Comparison of ENCODE assay signal across 12 cellular contexts in the genomic region with DNA sequence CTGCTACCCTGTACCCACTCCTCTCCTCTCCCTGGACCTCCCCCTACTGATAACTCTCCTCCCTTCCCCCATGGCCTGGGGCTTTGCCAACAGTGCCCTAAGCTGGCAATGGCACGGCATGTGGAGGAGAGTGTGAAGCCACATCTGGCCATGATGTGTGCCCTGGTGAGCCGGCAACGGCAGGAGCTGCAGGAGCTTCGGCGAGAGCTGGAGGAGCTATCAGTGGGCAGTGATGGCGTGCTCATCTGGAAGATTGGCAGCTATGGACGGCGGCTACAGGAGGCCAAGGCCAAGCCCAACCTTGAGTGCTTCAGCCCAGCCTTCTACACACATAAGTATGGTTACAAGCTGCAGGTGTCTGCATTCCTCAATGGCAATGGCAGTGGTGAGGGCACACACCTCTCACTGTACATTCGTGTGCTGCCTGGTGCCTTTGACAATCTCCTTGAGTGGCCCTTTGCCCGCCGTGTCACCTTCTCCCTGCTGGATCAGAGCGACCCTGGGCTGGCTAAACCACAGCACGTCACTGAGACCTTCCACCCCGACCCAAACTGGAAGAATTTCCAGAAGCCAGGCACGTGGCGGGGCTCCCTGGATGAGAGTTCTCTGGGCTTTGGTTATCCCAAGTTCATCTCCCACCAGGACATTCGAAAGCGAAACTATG. TPM values are rescaled to one million over a fixed set of nuclear protein-coding genes. Genes with fewer than 3 reads are reported as not detected.
DNase-seq lines count a peak whose midpoint lies in the region; ATAC-seq, FAIRE-seq and TF ChIP-seq lines count a peak whose summit lies in the region.
"Had no signal": no experiment of that assay in that cellular context is flagged by ENCODE, and none has a peak within 500 bp of the region (broad histone marks: within the 10 kb centered on the region; RNA-seq: fewer than 3 reads in every experiment).

No MANE protein-coding gene starts in this region.

- FAIRE-seq in GM12892 (lab: Jason Lieb, UNC) (no peak), endothelial cell of umbilical vein (lab: Jason Lieb, UNC) (peak; percentile 15)
- FAIRE-seq: TTC549 had no signal

- dilution Hi-C loops in endothelial cell of umbilical vein (cut with MboI; ENCODE audit: extremely low pct_ligation_motif_present, low sequenced_read_pairs): no loop called here

- no peaks in the 10 kb centered on the region for H4K20me1 ChIP-seq in endothelial cell of umbilical vein (replicated peaks; ENCODE audit: control insufficient read depth, extremely low read depth, insufficient read depth, low read length)

- in situ Hi-C loops in gastrocnemius medialis (cut with MboI; ENCODE audit: low sequenced_read_pairs in 4 of 4): no loop called here

- ATAC-seq in HG02642 (IDR thresholded peaks at IDR 0.05; ENCODE audit: poor library complexity, unreplicated experiment) (no peak), gastrocnemius medialis (no peak), HG03139 (IDR thresholded peaks at IDR 0.05; ENCODE audit: unreplicated experiment) (no peak)

- H3K4me3 ChIP-seq in endothelial cell of umbilical vein (replicated peaks in 1 of 3; ENCODE audit: insufficient read depth in 1 of 3, low read depth in 1 of 3, low read length in 3 of 3): no peak overlapping the region
- no peak overlapping the region for H3K4me3 ChIP-seq in prostate gland
- H3K4me3 ChIP-seq in gastrocnemius medialis: no peak overlapping the region
- H3K4me3 ChIP-seq: MG63 had no signal

- no TSS peak for BruUV-seq in endothelial cell of umbilical vein (replicated peaks; lab: Mats Ljungman, UMichigan)

- H3K4me1 ChIP-seq in endothelial cell of umbilical vein (ENCODE audit: control insufficient read depth, extremely low read depth, insufficient read depth, low read length): peaks cover 23% of the 10 kb centered on the region
- H3K4me1 ChIP-seq in prostate gland (replicated peaks): peaks cover 26% of the 10 kb centered on the region
- peaks cover 20 to 29% of the 10 kb centered on the region in 2 donors for H3K4me1 ChIP-seq in gastrocnemius medialis

- WGBS in prostate gland: 48% methylated on average over 18 of the region's 18 CpGs

- no peak overlapping the region for H3K4me2 ChIP-seq in endothelial cell of umbilical vein (ENCODE audit: insufficient read depth, low read length)

- H3K9ac ChIP-seq in endothelial cell of umbilical vein (replicated peaks; ENCODE audit: extremely low read depth, insufficient read depth, low read length): no peak overlapping the region

- H3K9me1 ChIP-seq in endothelial cell of umbilical vein (replicated peaks; ENCODE audit: control insufficient read depth, extremely low read depth, insufficient read depth, low read length): no peaks in the 10 kb centered on the region

- POLR2A ChIA-PET in endothelial cell of umbilical vein (lab: Charles Lee): interaction anchor here (6.3 kb wide), 1 partner anchor 22 kb away, joined by 45 read pairs; the partner anchor contains the start of genes NEK8 and TLCD1

- H3K27ac ChIP-seq in VCaP (peak overlapping the region; percentile 99), endothelial cell of umbilical vein (ENCODE audit: insufficient read depth, low read depth, low read length) (no peak overlapping the region), prostate gland (peak overlapping the region; percentile 68 to 99), gastrocnemius medialis (no peak overlapping the region)

- H3K27me3 ChIP-seq in endothelial cell of umbilical vein (ENCODE audit: control insufficient read depth in 2 of 2, insufficient read depth in 2 of 2, low read length in 2 of 2) (no peaks in the 10 kb centered on the region), prostate gland (replicated peaks; ENCODE audit: insufficient read depth) (no peaks in the 10 kb centered on the region), gastrocnemius medialis (no peaks in the 10 kb centered on the region)
- H3K27me3 ChIP-seq: MG63 had no signal

- intact Hi-C loops in endothelial cell of umbilical vein (cut with micrococcal nuclease) (no loop called here), prostate gland (cut with DNase I) (loop anchor here (10.0 kb wide), 1 partner anchor 64 kb away; no protein-coding TSS in a partner anchor), gastrocnemius medialis (cut with DNase I; ENCODE audit: low total_unique reads) (no loop called here)

- no peak overlapping the region for H2AFZ ChIP-seq in endothelial cell of umbilical vein (ENCODE audit: low read depth, low read length)

- DNase-seq in GM12892 (ENCODE audit: insufficient read length): no peak
- DNase-seq in endothelial cell of umbilical vein (ENCODE audit: low read depth, low spot score): no peak
- no peak for DNase-seq in prostate gland (ENCODE audit: low spot score)
- DNase-seq in gastrocnemius medialis: no peak
- DNase-seq in stimulated activated CD4-positive, alpha-beta T cell treated with anti-CD3 and anti-CD28 coated beads, Interleukin-12 subunit alpha, Interleukin-12 subunit beta, amount 100 ng/mL, for 4 hours: no peak
- DNase-seq: left ventricle myocardium superior, MG63, NCI-H748 treated with DMSO at 0.1 percent for 48 hours had no signal

- peaks cover 30% of the 10 kb centered on the region for H3K79me2 ChIP-seq in endothelial cell of umbilical vein (ENCODE audit: control insufficient read depth, insufficient read depth, low read length)

- no peaks in the 10 kb centered on the region for H3K9me3 ChIP-seq in endothelial cell of umbilical vein (replicated peaks; ENCODE audit: control insufficient read depth, insufficient read depth, low read length)
- no peaks in the 10 kb centered on the region for H3K9me3 ChIP-seq in prostate gland
- H3K9me3 ChIP-seq in gastrocnemius medialis: no peaks in the 10 kb centered on the region
- H3K9me3 ChIP-seq: MG63 had no signal

- H3K36me3 ChIP-seq in endothelial cell of umbilical vein (ENCODE audit: control insufficient read depth in 2 of 2, extremely low read depth in 1 of 2, insufficient read depth in 2 of 2, low read length in 2 of 2): peaks cover 4 to 20% of the 10 kb centered on the region in 2 experiments
- peaks cover 5% of the 10 kb centered on the region in 2 donors for H3K36me3 ChIP-seq in prostate gland
- no peaks in the 10 kb centered on the region for H3K36me3 ChIP-seq in gastrocnemius medialis

- TF ChIP-seq CTCF in VCaP (conservative IDR thresholded peaks at IDR 0.05) (no peak), endothelial cell of umbilical vein (IDR thresholded peaks at IDR 0.05; ENCODE audit: extremely low read depth in 1 of 2, insufficient read depth in 1 of 2, low read depth in 1 of 2, low read length in 2 of 2) (no peak), prostate gland (IDR thresholded peaks at IDR 0.05) (no peak), gastrocnemius medialis (IDR thresholded peaks at IDR 0.05 in 4 of 5, conservative IDR thresholded peaks at IDR 0.05 in 1 of 5) (no peak)

- CTCF ChIA-PET in endothelial cell of umbilical vein (lab: Charles Lee): interaction anchor here (1.0 to 16.6 kb wide), 7 partner anchors 12 to 167 kb away, joined by 3 to 602 read pairs (median 10); partner anchors contain the start of genes NEK8, RPL23A and TLCD1

- TF ChIP-seq POLR2A in GM12892 (IDR thresholded peaks at IDR 0.05; ENCODE audit: low read depth, low read length): peak; percentile 28
- no peak for TF ChIP-seq POLR2A in endothelial cell of umbilical vein (IDR thresholded peaks at IDR 0.05; ENCODE audit: low read depth, low read length)
- TF ChIP-seq POLR2A in prostate gland (IDR thresholded peaks at IDR 0.05): no peak
- no peak for TF ChIP-seq POLR2A in gastrocnemius medialis (IDR thresholded peaks at IDR 0.05)

RNA-seq across cellular contexts. Expression of gene TRAF4, which starts 5.2 kb away (rescaled TPM):
- polyA plus RNA-seq in GM12892 (2012; ENCODE audit: missing spikeins): 82.9 TPM
- total RNA-seq in endothelial cell of umbilical vein (81.9 and 83.9 TPM in 2 replicates), prostate gland (10 to 100 TPM; 43.1 to 59.8 TPM), gastrocnemius medialis (1 to 10 TPM; 2.0 to 6.4 (median 3.8) TPM)
- 79.5 and 97.3 TPM in 2 replicates for polyA plus RNA-seq in endothelial cell of umbilical vein
- polyA plus RNA-seq in endothelial cell of umbilical vein (2011; cell fraction: cytosol; rRNA removed): 39.7 and 52.6 TPM in 2 replicates
- 159 and 165 TPM in 2 replicates for polyA plus RNA-seq in endothelial cell of umbilical vein (2011; cell fraction: nucleus; rRNA removed)
- 32.7 and 45.3 TPM in 2 replicates for polyA plus RNA-seq in endothelial cell of umbilical vein (2012)
- polyA minus RNA-seq in endothelial cell of umbilical vein: 44.3 and 58.8 TPM in 2 replicates
- 107 TPM for polyA minus RNA-seq in endothelial cell of umbilical vein (2011; cell fraction: cytosol; rRNA and poly(A)+ RNA removed)
- polyA minus RNA-seq in endothelial cell of umbilical vein (2011; cell fraction: nucleus; rRNA and poly(A)+ RNA removed): 46.6 and 68.8 TPM in 2 replicates

RNA-seq across cellular contexts. Expression of gene NEK8, which starts 20.4 kb away (rescaled TPM):
- 6.9 TPM for polyA plus RNA-seq in GM12892 (2012; ENCODE audit: missing spikeins)
- total RNA-seq in endothelial cell of umbilical vein (3.0 and 3.1 TPM in 2 replicates), prostate gland (10 to 100 TPM in 1 of 2 donors, 1 to 10 TPM in 1; 5.1 to 13.2 TPM), gastrocnemius medialis (1 to 10 TPM; 1.3 to 8.1 (median 1.9) TPM)
- polyA plus RNA-seq in endothelial cell of umbilical vein: 3.2 and 3.6 TPM in 2 replicates
- polyA plus RNA-seq in endothelial cell of umbilical vein (2011; cell fraction: cytosol; rRNA removed): 2.5 TPM in 2 replicates
- polyA plus RNA-seq in endothelial cell of umbilical vein (2011; cell fraction: nucleus; rRNA removed): 9.8 and 10.0 TPM in 2 replicates
- 1.4 and 2.8 TPM in 2 replicates for polyA plus RNA-seq in endothelial cell of umbilical vein (2012)
- 8.2 and 12.0 TPM in 2 replicates for polyA minus RNA-seq in endothelial cell of umbilical vein
- 2.8 TPM for polyA minus RNA-seq in endothelial cell of umbilical vein (2011; cell fraction: cytosol; rRNA and poly(A)+ RNA removed)
- polyA minus RNA-seq in endothelial cell of umbilical vein (2011; cell fraction: nucleus; rRNA and poly(A)+ RNA removed): 3.2 and 5.9 TPM in 2 replicates

RNA-seq across cellular contexts. Expression of gene TLCD1, which starts 23.0 kb away (rescaled TPM):
- 15.8 TPM for polyA plus RNA-seq in GM12892 (2012; ENCODE audit: missing spikeins)
- 1.8 and 2.6 TPM in 2 replicates for total RNA-seq in endothelial cell of umbilical vein
- polyA plus RNA-seq in endothelial cell of umbilical vein: 6.8 and 8.1 TPM in 2 replicates
- polyA plus RNA-seq in endothelial cell of umbilical vein (2011; cell fraction: cytosol; rRNA removed): 3.7 and 4.1 TPM in 2 replicates
- 1.3 TPM in 2 replicates for polyA plus RNA-seq in endothelial cell of umbilical vein (2011; cell fraction: nucleus; rRNA removed)
- 4.2 and 4.8 TPM in 2 replicates for polyA plus RNA-seq in endothelial cell of umbilical vein (2012)
- 4.9 and 10.5 TPM in 2 replicates for polyA minus RNA-seq in endothelial cell of umbilical vein
- polyA minus RNA-seq in endothelial cell of umbilical vein (2011; cell fraction: cytosol; rRNA and poly(A)+ RNA removed): 15.7 TPM
- polyA minus RNA-seq in endothelial cell of umbilical vein (2011; cell fraction: nucleus; rRNA and poly(A)+ RNA removed): 2.3 and 3.2 TPM in 2 replicates
- 10 to 100 TPM in 1 of 2 donors, 1 to 10 TPM in 1; 5.3 to 19.6 TPM for total RNA-seq in prostate gland
- under 1 TPM in 3 of 4 donors, not detected in 1; 0.46 to 0.82 (median 0.75) TPM for total RNA-seq in gastrocnemius medialis

RNA-seq across cellular contexts. Expression of gene RPL23A, which starts 29.2 kb away (rescaled TPM):
- 2,883 TPM for polyA plus RNA-seq in GM12892 (2012; ENCODE audit: missing spikeins)
- total RNA-seq in endothelial cell of umbilical vein: 1,554 and 1,573 TPM in 2 replicates
- 717 and 827 TPM in 2 replicates for polyA plus RNA-seq in endothelial cell of umbilical vein
- polyA plus RNA-seq in endothelial cell of umbilical vein (2011; cell fraction: cytosol; rRNA removed): 993 and 1,226 TPM in 2 replicates
- 339 and 378 TPM in 2 replicates for polyA plus RNA-seq in endothelial cell of umbilical vein (2011; cell fraction: nucleus; rRNA removed)
- 2,014 and 2,153 TPM in 2 replicates for polyA plus RNA-seq in endothelial cell of umbilical vein (2012)
- polyA minus RNA-seq in endothelial cell of umbilical vein: 684 and 801 TPM in 2 replicates
- polyA minus RNA-seq in endothelial cell of umbilical vein (2011; cell fraction: cytosol; rRNA and poly(A)+ RNA removed): 892 TPM
- 133 and 142 TPM in 2 replicates for polyA minus RNA-seq in endothelial cell of umbilical vein (2011; cell fraction: nucleus; rRNA and poly(A)+ RNA removed)
- total RNA-seq in prostate gland: 100 to 1,000 TPM; 417 to 657 TPM
- total RNA-seq in gastrocnemius medialis: 100 to 1,000 TPM; 434 to 647 (median 533) TPM

RNA-seq across cellular contexts. Expression of gene RAB34, which starts 31.3 kb away (rescaled TPM):
- polyA plus RNA-seq in GM12892 (2012; ENCODE audit: missing spikeins): 18.7 TPM
- total RNA-seq in endothelial cell of umbilical vein: 62.3 and 87.1 TPM in 2 replicates
- 113 and 116 TPM in 2 replicates for polyA plus RNA-seq in endothelial cell of umbilical vein
- polyA plus RNA-seq in endothelial cell of umbilical vein (2011; cell fraction: cytosol; rRNA removed): 104 and 108 TPM in 2 replicates
- polyA plus RNA-seq in endothelial cell of umbilical vein (2011; cell fraction: nucleus; rRNA removed): 104 and 112 TPM in 2 replicates
- polyA plus RNA-seq in endothelial cell of umbilical vein (2012): 137 and 148 TPM in 2 replicates
- polyA minus RNA-seq in endothelial cell of umbilical vein: 83.4 and 110 TPM in 2 replicates
- polyA minus RNA-seq in endothelial cell of umbilical vein (2011; cell fraction: cytosol; rRNA and poly(A)+ RNA removed): 101 TPM
- 18.9 and 21.4 TPM in 2 replicates for polyA minus RNA-seq in endothelial cell of umbilical vein (2011; cell fraction: nucleus; rRNA and poly(A)+ RNA removed)
- total RNA-seq in prostate gland: 100 to 1,000 TPM; 165 to 181 TPM
- total RNA-seq in gastrocnemius medialis: 10 to 100 TPM; 14.9 to 53.3 (median 32.7) TPM

Comparison
In these comparisons a context has a peak if more than half of its experiments do, and no peak if none do; other contexts are left out.
1. H3K27ac ChIP-seq: peak in VCaP (single experiment) and prostate gland (2 of 2); none in endothelial cell of umbilical vein (single experiment) and gastrocnemius medialis (0 of 4).
2. RNA of gene TRAF4, which starts 5.2 kb away (total RNA-seq): 81.9 to 83.9 TPM in endothelial cell of umbilical vein and 43.1 to 59.8 TPM in prostate gland; 2.0 to 6.4 TPM in gastrocnemius medialis; every median in the first group is over 4 times any median in the second.